In genomic region chr1:91402023-91402422, GRCh38 we compare ENCODE assay signal across 8 cellular contexts.
A peak's percentile ranks its signal among the peaks of the same experiment; 100 is the strongest.
DNase-seq lines count a peak whose midpoint lies in the region; ATAC-seq, FAIRE-seq and TF ChIP-seq lines count a peak whose summit lies in the region.

No MANE protein-coding gene starts in this region.

- H3K9me3 ChIP-seq in SU-DHL-6 (ENCODE audit: insufficient read depth, low read length) = no peaks in the 10 kb centered on the region

- no peaks in the 10 kb centered on the region for H3K79me2 ChIP-seq in SU-DHL-6 (ENCODE audit: insufficient read depth, low read length)

- DNase-seq in D721Med (ENCODE audit: insufficient read length, low spot score) = no peak
- DNase-seq in KG1 (lab: John Stamatoyannopoulos, UW) = peak; percentile 6
- peak; percentile 51 for DNase-seq in kidney glomerular epithelial cell (lab: John Stamatoyannopoulos, UW)
- no peak for DNase-seq in T-helper 2 cell treated with Interferon-gamma antibody and Interleukin-4, amounts not matched to agents 5 μg/mL and 100 μg/mL, for 36 hours (ENCODE audit: low spot score)
- DNase-seq in stimulated activated CD4-positive, alpha-beta T cell treated with anti-CD3 and anti-CD28 coated beads, Interleukin-15, amount 100 ng/mL, for 24 hours = no peak

- peaks cover 4% of the 10 kb centered on the region for H3K4me1 Mint-ChIP-seq in T-helper 2 cell treated with Interferon-gamma antibody and Interleukin-4, amounts not matched to agents 5 μg/mL and 100 μg/mL, for 36 hours (ENCODE audit: low read depth)

- no peak overlapping the region for H3K9ac ChIP-seq in SU-DHL-6 (ENCODE audit: low read length)

- no peak overlapping the region for H3K4me3 ChIP-seq in SU-DHL-6 (ENCODE audit: insufficient read depth, low read length, poor library complexity, severe bottlenecking)

- no peaks in the 10 kb centered on the region for H3K9me3 Mint-ChIP-seq in T-helper 2 cell treated with Interferon-gamma antibody and Interleukin-4, amounts not matched to agents 5 μg/mL and 100 μg/mL, for 36 hours

- H4K20me1 ChIP-seq in SU-DHL-6 (ENCODE audit: low read depth, low read length) = no peaks in the 10 kb centered on the region

- peaks cover 53% of the 10 kb centered on the region for H3K27me3 Mint-ChIP-seq in T-helper 2 cell treated with Interferon-gamma antibody and Interleukin-4, amounts not matched to agents 5 μg/mL and 100 μg/mL, for 36 hours (ENCODE audit: low read depth)

- peaks cover 1% of the 10 kb centered on the region for H3K36me3 Mint-ChIP-seq in T-helper 2 cell treated with Interferon-gamma antibody and Interleukin-4, amounts not matched to agents 5 μg/mL and 100 μg/mL, for 36 hours (ENCODE audit: low read depth)

- no peak overlapping the region for H2AFZ ChIP-seq in SU-DHL-6 (ENCODE audit: low read depth, low read length, severe bottlenecking)

- no peak overlapping the region for H3K4me3 Mint-ChIP-seq in T-helper 2 cell treated with Interferon-gamma antibody and Interleukin-4, amounts not matched to agents 5 μg/mL and 100 μg/mL, for 36 hours

- H3F3A ChIP-seq in SU-DHL-6 (ENCODE audit: insufficient read depth) = no peaks in the 10 kb centered on the region

- H3K36me3 ChIP-seq in SU-DHL-6 (ENCODE audit: low read length) = no peaks in the 10 kb centered on the region

- FAIRE-seq in D721Med (lab: Jason Lieb, UNC) = peak; percentile 93

- no peak overlapping the region for H3K27ac Mint-ChIP-seq in T-helper 2 cell treated with Interferon-gamma antibody and Interleukin-4, amounts not matched to agents 5 μg/mL and 100 μg/mL, for 36 hours

- H3K9me2 ChIP-seq in SU-DHL-6 (replicated peaks; ENCODE audit: insufficient read depth, low read length) = no peaks in the 10 kb centered on the region

- no peaks in the 10 kb centered on the region for H3K27me3 ChIP-seq in SU-DHL-6 (ENCODE audit: low read length)

- TF ChIP-seq CTCF in D721Med (IDR thresholded peaks at IDR 0.05; ENCODE audit: insufficient read depth, missing control alignments) (peak; percentile 69), SU-DHL-6 (IDR thresholded peaks at IDR 0.05; ENCODE audit: insufficient read depth, low read length, poor library complexity, severe bottlenecking) (peak; percentile 27)

- no peak for ATAC-seq in HG02798 (IDR thresholded peaks at IDR 0.05; ENCODE audit: poor library complexity, unreplicated experiment)
- no peak for ATAC-seq in activated CD4-positive, CD25-positive, alpha-beta regulatory T cell treated with anti-CD3 and anti-CD28 coated beads, Interleukin-2, amount 50 U/mL, for 24 hours

- H3K27ac ChIP-seq in SU-DHL-6 (ENCODE audit: low read depth, low read length) = no peak overlapping the region

- no peak overlapping the region for H3K4me2 ChIP-seq in SU-DHL-6 (ENCODE audit: low read depth, low read length, poor library complexity, severe bottlenecking)

Comparison
In these comparisons a context has a peak if more than half of its experiments do, and no peak if none do; other contexts are left out.
1. DNase-seq: peak in KG1 (single experiment) and kidney glomerular epithelial cell (single experiment); none in D721Med (single experiment), T-helper 2 cell treated with Interferon-gamma antibody and Interleukin-4, amounts not matched to agents 5 μg/mL and 100 μg/mL, for 36 hours (single experiment) and stimulated activated CD4-positive, alpha-beta T cell treated with anti-CD3 and anti-CD28 coated beads, Interleukin-15, amount 100 ng/mL, for 24 hours (single experiment).